ENCODE assay signal across 13 cellular contexts in genomic region chr11:71783165-71783564, GRCh38. TPM values are rescaled to one million over a fixed set of nuclear protein-coding genes. Genes with fewer than 3 reads are reported as not detected.
DNase-seq lines count a peak whose midpoint lies in the region; ATAC-seq and TF ChIP-seq lines count a peak whose summit lies in the region.
"Not testable (repeated sequence)": the region's sequence is repeated elsewhere in the genome, so short reads cannot be mapped to it uniquely, and the experiment has no call there.
"Had no signal": no experiment of that assay in that cellular context is flagged by ENCODE, and none has a peak within 500 bp of the region (broad histone marks: within the 10 kb centered on the region; RNA-seq: fewer than 3 reads in every experiment).

No MANE protein-coding gene starts in this region.

- POLR2A ChIA-PET in IMR-90 (lab: Charles Lee; ENCODE audit: unreplicated experiment); PC-9 (lab: Charles Lee; ENCODE audit: unreplicated experiment): not testable (repeated sequence)

- H2AK9ac ChIP-seq in IMR-90 (replicated peaks; ENCODE audit: low read depth, low read length, poor library complexity) = not testable (repeated sequence)

- not testable (repeated sequence) for H3K4ac ChIP-seq in IMR-90 (ENCODE audit: low read depth, low read length)

- intact Hi-C loops in IMR-90 (cut with micrococcal nuclease); PC-9 (cut with micrococcal nuclease; ENCODE audit: unreplicated experiment): not testable (repeated sequence)

- H3K4me2 ChIP-seq in IMR-90 (ENCODE audit: low read depth, low read length) = not testable (repeated sequence)
- H3K4me2 ChIP-seq in PC-9 = 0 out of 2 replicates have a peak overlapping the region, but pooled peaks have one; percentile 17

- not testable (repeated sequence) for H4K5ac ChIP-seq in IMR-90 (ENCODE audit: low read depth, low read length)

- not testable (repeated sequence) for H3K36me3 ChIP-seq in IMR-90 (ENCODE audit: control insufficient read depth, insufficient read depth, low read length); PC-9 (ENCODE audit: low read depth); WERI-Rb-1

- not testable (repeated sequence) for H3K4me3 ChIP-seq in IMR-90 (ENCODE audit: insufficient read depth, low read depth, low read length); PC-9; WERI-Rb-1 (ENCODE audit: low read depth, low read length); choroid plexus epithelial cell (ENCODE audit: low read depth, low read length); fibroblast of villous mesenchyme (ENCODE audit: low read depth, low read length); skeletal muscle cell (ENCODE audit: low read depth, low read length)

- H3K4me1 ChIP-seq in IMR-90 (ENCODE audit: control insufficient read depth, insufficient read depth, low read length) = not testable (repeated sequence)
- H3K4me1 ChIP-seq in PC-9 (replicated peaks; ENCODE audit: insufficient read depth) = peaks cover 40% of the 10 kb centered on the region

- H2BK5ac ChIP-seq in IMR-90 (ENCODE audit: low read depth, low read length, poor library complexity, severe bottlenecking) = peak overlapping the region; percentile 24

- H4K8ac ChIP-seq in IMR-90 (ENCODE audit: low read depth in 2 of 2, low read length in 2 of 2) = 0 out of 4 replicates have a peak overlapping the region, but pooled peaks of 1 of the 2 experiments have one; percentile 72

- dilution Hi-C loops in IMR-90 (cut with HindIII; ENCODE audit: low sequenced_read_pairs, unreplicated experiment) = not testable (repeated sequence)

- H2BK15ac ChIP-seq in IMR-90 (ENCODE audit: low read depth, low read length) = not testable (repeated sequence)

- not testable (repeated sequence) for H3F3A ChIP-seq in PC-9 (ENCODE audit: insufficient read depth, low read depth)

- not testable (repeated sequence) for TF ChIP-seq CTCF in IMR-90 (conservative IDR thresholded peaks at IDR 0.05; ENCODE audit: low read depth, low read length); PC-9 (conservative IDR thresholded peaks at IDR 0.05); WERI-Rb-1 (IDR thresholded peaks at IDR 0.05; ENCODE audit: low read depth, low read length); choroid plexus epithelial cell (conservative IDR thresholded peaks at IDR 0.05; ENCODE audit: low read depth, low read length); fibroblast of villous mesenchyme (IDR thresholded peaks at IDR 0.05; ENCODE audit: insufficient read depth, low read depth, low read length)

- in situ Hi-C loops in IMR-90 (cut with MboI; ENCODE audit: low sequenced_read_pairs) = not testable (repeated sequence)

- peak overlapping the region; percentile 68; the same call in 1 of the 2 replicates for H2BK120ac ChIP-seq in IMR-90 (ENCODE audit: low read depth, low read length)

- not testable (repeated sequence) for H3K18ac ChIP-seq in IMR-90 (ENCODE audit: low read depth, low read length)

- not testable (repeated sequence) for H3K23ac ChIP-seq in IMR-90 (ENCODE audit: low read depth, low read length)

- H4K20me1 ChIP-seq in IMR-90 (ENCODE audit: insufficient read depth, low read length); PC-9 (ENCODE audit: insufficient read depth): not testable (repeated sequence)

- H3K27ac ChIP-seq in IMR-90 (ENCODE audit: insufficient read depth, low read length) (peak overlapping the region; percentile 42; the same call in 1 of the 2 replicates), WERI-Rb-1 (peak overlapping the region; percentile 84)
- not testable (repeated sequence) for H3K27ac ChIP-seq in PC-9

- not testable (repeated sequence) for H4K91ac ChIP-seq in IMR-90 (ENCODE audit: insufficient read depth, low read depth, low read length)

- CTCF ChIA-PET in IMR-90 (lab: Yijun Ruan, JAX); PC-9 (lab: Charles Lee): not testable (repeated sequence)

- H3K9ac ChIP-seq in IMR-90 (ENCODE audit: low read depth, low read length) = not testable (repeated sequence)

- H3K56ac ChIP-seq in IMR-90 (ENCODE audit: extremely low read depth, insufficient read depth, low read length) = not testable (repeated sequence)

- not testable (repeated sequence) for H3K9me1 ChIP-seq in IMR-90 (ENCODE audit: insufficient read depth, low read length)

- H3K9me2 ChIP-seq in PC-9 (ENCODE audit: insufficient read depth) = not testable (repeated sequence)

- not testable (repeated sequence) for H3K14ac ChIP-seq in IMR-90 (replicated peaks; ENCODE audit: low read depth, low read length)

- TF ChIP-seq RAD21 in IMR-90 (IDR thresholded peaks at IDR 0.05; ENCODE audit: low read length) = not testable (repeated sequence)

- H3K79me1 ChIP-seq in IMR-90 (ENCODE audit: low read depth in 1 of 2, low read length in 2 of 2) = not testable (repeated sequence)

- not testable (repeated sequence) for H3K79me2 ChIP-seq in PC-9 (ENCODE audit: low read depth)

- not testable (repeated sequence) for ATAC-seq in IMR-90 (ENCODE audit: low read depth)

- BruUV-seq in IMR-90 (replicated peaks; lab: Mats Ljungman, UMichigan); PC-9 (replicated peaks; lab: Mats Ljungman, UMichigan): not testable (repeated sequence)

- H3K27me3 ChIP-seq in IMR-90 (ENCODE audit: control insufficient read depth, insufficient read depth, low read length); PC-9 (ENCODE audit: insufficient read depth, low read depth); WERI-Rb-1 (ENCODE audit: insufficient read depth, low read depth, severe bottlenecking): not testable (repeated sequence)

- 71% methylated on average over 1 of the region's 4 CpGs; no CpG with 5 or more reads in 1 of the 2 experiments for WGBS in IMR-90 (ENCODE audit: extremely low coverage in 2 of 2, insufficient read length in 1 of 2), 2 experiments

- TF ChIP-seq POLR2A in IMR-90 (IDR thresholded peaks at IDR 0.05; ENCODE audit: low read depth, low read length) = not testable (repeated sequence)

- 0 out of 2 replicates have a peak overlapping the region, but pooled peaks have one; percentile 87 for H2AK5ac ChIP-seq in IMR-90 (ENCODE audit: low read depth, low read length)

- H2AFZ ChIP-seq in IMR-90 (replicated peaks; ENCODE audit: low read length, poor library complexity); PC-9: not testable (repeated sequence)

- not testable (repeated sequence) for H3K9me3 ChIP-seq in IMR-90 (ENCODE audit: control insufficient read depth, insufficient read depth, low read length); PC-9 (ENCODE audit: insufficient read depth, low read depth); WERI-Rb-1 (ENCODE audit: severe bottlenecking)

- DNase-seq in A172 (ENCODE audit: low spot score) (peak; percentile 64), EL (peak; percentile 81), IMR-90 (peak; percentile 79), PC-9 (peak in 1 of 2 experiments; percentile 61), WERI-Rb-1 (peak; percentile 44), choroid plexus epithelial cell (ENCODE audit: low read depth) (peak; percentile 37), fibroblast of villous mesenchyme (ENCODE audit: low read depth) (peak; percentile 78), skeletal muscle cell (ENCODE audit: low read depth) (peak; percentile 42)

- H2BK20ac ChIP-seq in IMR-90 (ENCODE audit: low read depth, low read length) = not testable (repeated sequence)

TF ChIP-seq in IMR-90, 13 proteins besides CTCF, POLR2A, EP300 and RAD21:
- TF ChIP-seq MAZ (IDR thresholded peaks at IDR 0.05; ENCODE audit: borderline replicate concordance, low read depth, low read length) (peak; percentile 67; the same call in 1 of the 2 replicates), NFE2L2 (IDR thresholded peaks at IDR 0.05; ENCODE audit: low read depth, low read length) (peak; percentile 80)

RNA-seq across cellular contexts. Expression of gene DEFB108B, which starts 49.8 kb away (rescaled TPM):
- not detected in 2 replicates for total RNA-seq in A172 (2014; rRNA removed; shearing (Covaris generic))
- total RNA-seq in IMR-90 (2012; rRNA removed) (not detected in 2 replicates), PC-9 (2021) (not detected in 2 replicates), fibroblast of villous mesenchyme (not detected in 2 replicates)
- not detected in 2 replicates for polyA plus RNA-seq in IMR-90 (2012; rRNA removed)
- polyA plus RNA-seq in IMR-90 (2012; cell fraction: cytosol; rRNA removed) = not detected in 2 replicates
- not detected in 2 replicates for polyA plus RNA-seq in IMR-90 (2012; cell fraction: nucleus; rRNA removed; ENCODE audit: low replicate concordance)
- total RNA-seq: Calu3; CD8-positive, alpha-beta T cell; Peyer's patch; Right ventricle myocardium superior had no signal
- polyA plus RNA-seq: SK-N-SH had no signal
